In the genomic region with DNA sequence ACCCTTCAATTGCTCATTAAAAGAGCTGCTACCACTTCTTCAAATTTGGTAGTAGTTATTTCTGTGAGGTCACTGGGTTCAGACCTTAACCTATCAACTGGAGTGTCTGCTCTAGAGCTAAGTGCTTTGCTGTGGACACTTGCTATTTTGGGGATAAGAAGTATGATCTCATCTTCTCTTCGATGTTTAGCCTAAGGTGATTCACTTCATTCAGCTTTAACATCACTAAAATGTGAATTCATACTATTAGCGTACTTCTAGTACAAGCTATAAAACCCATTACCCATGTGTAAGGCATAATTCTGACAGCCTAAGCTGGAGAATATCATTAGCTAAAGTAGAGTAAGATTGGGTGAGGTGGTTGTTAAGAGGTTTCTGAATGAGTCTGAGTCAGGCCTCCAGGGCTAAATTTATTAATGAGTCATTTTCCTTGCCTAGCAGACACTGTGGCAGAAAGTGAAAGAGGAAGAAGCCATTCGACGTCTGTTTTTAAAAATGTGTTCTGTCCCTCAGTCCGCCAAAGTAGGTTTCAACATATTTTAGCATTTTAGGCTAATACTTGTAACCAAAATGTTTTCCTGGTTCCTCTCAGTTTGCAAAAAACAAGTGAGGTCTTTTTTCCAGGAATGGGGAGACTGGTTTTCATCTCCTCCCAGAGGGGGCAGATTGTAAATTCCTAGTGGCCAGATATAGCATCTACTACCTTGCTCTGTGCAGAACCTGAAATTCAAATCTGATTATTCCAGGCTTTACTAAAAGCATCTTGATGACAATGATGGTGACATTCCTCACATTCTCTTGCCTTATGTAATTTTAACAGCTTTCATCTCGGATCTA, we compare ENCODE assay signal across 9 cellular contexts.
DNase-seq lines count a peak whose midpoint lies in the region; TF ChIP-seq lines count a peak whose summit lies in the region.
"Had no signal": no experiment of that assay in that cellular context is flagged by ENCODE, and none has a peak within 500 bp of the region (broad histone marks: within the 10 kb centered on the region; RNA-seq: fewer than 3 reads in every experiment).

No MANE protein-coding gene starts in this region.

- peak; percentile 68 for DNase-seq in activated CD4-positive, alpha-beta T cell treated with anti-CD3 and anti-CD28 coated beads, Interleukin-2, amount 10 ng/mL, durations not matched to agents 24 days and 14 days
- no peak for DNase-seq in activated CD4-positive, alpha-beta T cell treated with anti-CD3 and anti-CD28 coated beads, Interleukin-2, amount 50 U/mL, for 1 hour
- DNase-seq in HFF-Myc (ENCODE audit: extremely low read depth, low read depth) (no peak), MM.1S (peak; percentile 90), amniotic epithelial cell (ENCODE audit: low read depth) (peak; percentile 81), immature natural killer cell (peak; percentile 8 to 33 (median 26)), stromal cell of bone marrow (ENCODE audit: low read depth) (peak; percentile 76), activated gamma-delta T cell treated with Interleukin-2 at 50 U/mL for 16 hours (no peak)

- no peaks in the 10 kb centered on the region for H3K79me2 ChIP-seq in MM.1S (ENCODE audit: low read length)

- H3K36me3 Mint-ChIP-seq in activated CD4-positive, alpha-beta T cell treated with anti-CD3 and anti-CD28 coated beads, Interleukin-2, amount 10 ng/mL, durations not matched to agents 24 days and 14 days (ENCODE audit: low read depth), result no peaks in the 10 kb centered on the region
- no peaks in the 10 kb centered on the region for H3K36me3 Mint-ChIP-seq in immature natural killer cell

- no peaks in the 10 kb centered on the region for H3K9me3 ChIP-seq in MM.1S (replicated peaks; ENCODE audit: insufficient read depth, low read length)

- H3K9ac ChIP-seq in MM.1S (ENCODE audit: low read length), result peak overlapping the region; percentile 63

- intact Hi-C loops in activated CD4-positive, alpha-beta T cell treated with anti-CD3 and anti-CD28 coated beads, Interleukin-2, amount 10 ng/mL, durations not matched to agents 24 days and 14 days (cut with micrococcal nuclease), result loop anchor here (1.0 kb wide), 1 partner anchor 25 kb away; no protein-coding TSS in a partner anchor

- peak overlapping the region; percentile 96 for H3K27ac ChIP-seq in MM.1S (ENCODE audit: low read length)
- H3K27ac ChIP-seq: C4-2B had no signal

- H3K9me3 Mint-ChIP-seq in activated CD4-positive, alpha-beta T cell treated with anti-CD3 and anti-CD28 coated beads, Interleukin-2, amount 10 ng/mL, durations not matched to agents 24 days and 14 days, result peaks cover 5% of the 10 kb centered on the region
- no peaks in the 10 kb centered on the region for H3K9me3 Mint-ChIP-seq in immature natural killer cell

- H3K4me3 ChIP-seq in HFF-Myc (replicated peaks; ENCODE audit: low read depth, low read length) (peak overlapping the region; percentile 31), MM.1S (ENCODE audit: low read length) (peak overlapping the region; percentile 56)

- peaks cover 46% of the 10 kb centered on the region for H3K4me1 ChIP-seq in MM.1S (ENCODE audit: low read length)

- peak overlapping the region; percentile 2 for H3K27ac Mint-ChIP-seq in activated CD4-positive, alpha-beta T cell treated with anti-CD3 and anti-CD28 coated beads, Interleukin-2, amount 10 ng/mL, durations not matched to agents 24 days and 14 days
- peak overlapping the region in 5 of 6 donors; percentile 3 to 86 (median 31) for H3K27ac Mint-ChIP-seq in immature natural killer cell

- H4K20me1 ChIP-seq in MM.1S (ENCODE audit: insufficient read depth, low read length), result no peaks in the 10 kb centered on the region

- H3K4me1 Mint-ChIP-seq in activated CD4-positive, alpha-beta T cell treated with anti-CD3 and anti-CD28 coated beads, Interleukin-2, amount 10 ng/mL, durations not matched to agents 24 days and 14 days, result peaks cover 10% of the 10 kb centered on the region
- H3K4me1 Mint-ChIP-seq in immature natural killer cell, result peaks cover 22 to 40% of the 10 kb centered on the region in 2 donors

- peaks cover 28% of the 10 kb centered on the region for H3F3A ChIP-seq in MM.1S (ENCODE audit: insufficient read depth, low read length)

- no peak for TF ChIP-seq CTCF in HFF-Myc (IDR thresholded peaks at IDR 0.05; ENCODE audit: low read depth, low read length, missing control alignments)
- peak; percentile 30 for TF ChIP-seq CTCF in MM.1S (IDR thresholded peaks at IDR 0.05; ENCODE audit: low read length)

- no peaks in the 10 kb centered on the region for H3K9me2 ChIP-seq in MM.1S (replicated peaks; ENCODE audit: insufficient read depth, low read length)

- no peaks in the 10 kb centered on the region for H3K27me3 ChIP-seq in MM.1S (replicated peaks; ENCODE audit: insufficient read depth, low read length)

- no peaks in the 10 kb centered on the region for H3K36me3 ChIP-seq in MM.1S (replicated peaks; ENCODE audit: insufficient read depth, low read length)

- peaks cover 22% of the 10 kb centered on the region for H3K27me3 Mint-ChIP-seq in activated CD4-positive, alpha-beta T cell treated with anti-CD3 and anti-CD28 coated beads, Interleukin-2, amount 10 ng/mL, durations not matched to agents 24 days and 14 days
- peaks cover 0 to 3% (median 3%) of the 10 kb centered on the region in 3 donors for H3K27me3 Mint-ChIP-seq in immature natural killer cell (ENCODE audit: low read depth in 3 of 3)

- peak overlapping the region; percentile 65 for H2AFZ ChIP-seq in MM.1S (ENCODE audit: low read length)

- peak overlapping the region; percentile 81 for H3K4me2 ChIP-seq in MM.1S (ENCODE audit: low read depth, low read length)

- H3K4me3 Mint-ChIP-seq in activated CD4-positive, alpha-beta T cell treated with anti-CD3 and anti-CD28 coated beads, Interleukin-2, amount 10 ng/mL, durations not matched to agents 24 days and 14 days, result peak overlapping the region; percentile 57
- H3K4me3 Mint-ChIP-seq in immature natural killer cell, result peak overlapping the region; percentile 34 to 83 (median 56)

Comparison
In these comparisons a context has a peak if more than half of its experiments do, and no peak if none do; other contexts are left out.
1. DNase-seq: peak in activated CD4-positive, alpha-beta T cell treated with anti-CD3 and anti-CD28 coated beads, Interleukin-2, amount 10 ng/mL, durations not matched to agents 24 days and 14 days (single experiment), MM.1S (single experiment), amniotic epithelial cell (single experiment), immature natural killer cell (3 of 3) and stromal cell of bone marrow (single experiment); none in activated CD4-positive, alpha-beta T cell treated with anti-CD3 and anti-CD28 coated beads, Interleukin-2, amount 50 U/mL, for 1 hour (single experiment), HFF-Myc (single experiment) and activated gamma-delta T cell treated with Interleukin-2 at 50 U/mL for 16 hours (single experiment).